8 cellular contexts compared by ENCODE assay signal in the genomic region with DNA sequence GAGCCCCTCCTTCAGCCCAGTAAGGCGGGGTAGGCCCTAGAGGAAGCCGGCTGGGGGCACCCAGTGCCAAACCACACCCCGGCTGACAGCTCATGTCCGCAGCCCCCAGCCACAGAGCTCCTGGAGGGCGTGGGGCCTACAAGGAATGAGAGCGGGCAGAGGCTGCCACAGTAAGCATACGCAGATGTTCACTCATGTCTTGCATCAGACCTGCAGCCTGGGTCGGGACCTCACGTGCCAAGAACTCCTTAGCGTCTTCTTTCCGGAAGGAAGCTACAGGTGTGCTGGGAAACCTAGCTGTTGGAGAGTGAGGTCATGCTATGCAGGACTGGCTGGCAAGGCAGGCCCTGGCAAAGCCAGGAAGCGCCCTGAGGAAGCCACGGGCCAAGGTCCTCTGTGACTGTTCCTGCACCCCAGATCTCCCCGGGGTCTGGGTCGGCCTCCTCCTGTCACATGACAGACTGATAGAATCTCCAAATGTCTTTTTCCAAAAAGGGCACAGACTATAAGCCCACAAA. TPM values are rescaled to one million over a fixed set of nuclear protein-coding genes. Genes with fewer than 3 reads are reported as not detected.
DNase-seq lines count a peak whose midpoint lies in the region; ATAC-seq and TF ChIP-seq lines count a peak whose summit lies in the region.

No MANE protein-coding gene starts in this region.

- DNase-seq in KBM-7 = peak; percentile 71
- no peak for DNase-seq in kidney epithelial cell (ENCODE audit: low read depth)
- peak; percentile 68 for DNase-seq in transverse colon
- no peak for DNase-seq in NCI-H2081 treated with DMSO at 0.1 percent for 48 hours (lab: John Stamatoyannopoulos, UW)

- intact Hi-C loops in transverse colon (cut with DNase I; ENCODE audit: low total_unique reads) = loop anchor here (10.0 kb wide), 1 partner anchor 227 kb away; a partner anchor contains a TSS

- peaks cover 39% of the 10 kb centered on the region for H3K4me1 Mint-ChIP-seq in activated naive CD8-positive, alpha-beta T cell (ENCODE audit: low read depth)

- H3K27me3 Mint-ChIP-seq in activated naive CD8-positive, alpha-beta T cell = no peaks in the 10 kb centered on the region

- TF ChIP-seq POLR2A in transverse colon (IDR thresholded peaks at IDR 0.05) = peak; percentile 52

- in situ Hi-C loops in KBM-7 (cut with MboI; ENCODE audit: low pct_unique_long_range_greater_than_20kb, low sequenced_read_pairs) (no loop called here), transverse colon (cut with MboI; ENCODE audit: low pct_ligation_motif_present in 1 of 4, low pct_unique_long_range_greater_than_20kb in 1 of 4, low sequenced_read_pairs in 3 of 4) (loop anchor here in 1 of 4 donors (25.0 kb wide), 1 partner anchor 129 kb away; a partner anchor contains a TSS)

- peak overlapping the region; percentile 99 for H3K27ac ChIP-seq in C4-2B
- H3K27ac ChIP-seq in transverse colon = peak overlapping the region; percentile 93 to 98 (median 94)

- H3K4me1 ChIP-seq in transverse colon = peaks cover 36 to 57% (median 49%) of the 10 kb centered on the region in 4 donors

- H3K27ac Mint-ChIP-seq in activated naive CD8-positive, alpha-beta T cell = peak overlapping the region; percentile 90

- H3K36me3 Mint-ChIP-seq in activated naive CD8-positive, alpha-beta T cell = peaks cover 3% of the 10 kb centered on the region

- TF ChIP-seq EP300 in transverse colon (IDR thresholded peaks at IDR 0.05; ENCODE audit: low read depth) = no peak

- no peak for ATAC-seq in activated CD4-positive, CD25-positive, alpha-beta regulatory T cell treated with anti-CD3 and anti-CD28 coated beads, Interleukin-2, amount 50 U/mL, for 24 hours
- no peak for ATAC-seq in GM21576 (IDR thresholded peaks at IDR 0.05; ENCODE audit: unreplicated experiment)

- no peaks in the 10 kb centered on the region for H3K27me3 ChIP-seq in kidney epithelial cell (ENCODE audit: control insufficient read depth, insufficient read depth, low read length)
- H3K27me3 ChIP-seq in transverse colon = no peaks in the 10 kb centered on the region

- WGBS in transverse colon (ENCODE audit: low coverage in 1 of 2), 2 donors = 11 to 32% methylated on average over 4 to 15 of the region's 15 CpGs

- no peaks in the 10 kb centered on the region for H3K9me3 Mint-ChIP-seq in activated naive CD8-positive, alpha-beta T cell (ENCODE audit: low read depth)

- H3K4me3 ChIP-seq in kidney epithelial cell (ENCODE audit: low read depth, low read length) = peak overlapping the region; percentile 74
- H3K4me3 ChIP-seq in transverse colon = peak overlapping the region in 3 of 4 donors; percentile 78 to 98 (median 82)

- H3K9me3 ChIP-seq in transverse colon = no peaks in the 10 kb centered on the region

- peak overlapping the region; percentile 93 for H3K4me3 Mint-ChIP-seq in activated naive CD8-positive, alpha-beta T cell

- TF ChIP-seq CTCF in C4-2B (conservative IDR thresholded peaks at IDR 0.05) (no peak), kidney epithelial cell (IDR thresholded peaks at IDR 0.05; ENCODE audit: insufficient read depth, low read length, poor library complexity, severe bottlenecking) (no peak), transverse colon (IDR thresholded peaks at IDR 0.05) (no peak)

- H3K36me3 ChIP-seq in kidney epithelial cell (ENCODE audit: control insufficient read depth, insufficient read depth, low read length) = peaks cover 1% of the 10 kb centered on the region
- no peaks in the 10 kb centered on the region for H3K36me3 ChIP-seq in transverse colon

RNA-seq across cellular contexts. Expression of a gene that starts 1.6 kb away (rescaled TPM):
- total RNA-seq in kidney epithelial cell = 48.1 and 57.7 TPM in 2 replicates
- 100 to 1,000 TPM in 1 of 4 donors, 10 to 100 TPM in 3; 28.3 to 145 (median 42.0) TPM for total RNA-seq in transverse colon

RNA-seq across cellular contexts. Expression of a gene that starts 11.5 kb away (rescaled TPM):
- total RNA-seq in kidney epithelial cell = not detected in 2 replicates
- total RNA-seq in transverse colon = under 1 TPM in 1 of 4 donors, not detected in 3; 0.41 TPM

RNA-seq across cellular contexts. Expression of a gene that starts 18.3 kb away (rescaled TPM):
- total RNA-seq in kidney epithelial cell = 11.3 and 20.1 TPM in 2 replicates
- total RNA-seq in transverse colon = 1 to 10 TPM in 3 of 4 donors, not detected in 1; 2.7 to 4.8 (median 2.9) TPM

RNA-seq across cellular contexts. Expression of a gene that starts 18.6 kb away (rescaled TPM):
- total RNA-seq in kidney epithelial cell (27.5 and 46.3 TPM in 2 replicates), transverse colon (10 to 100 TPM in 3 of 4 donors, 1 to 10 TPM in 1; 3.7 to 61.9 (median 29.8) TPM)

RNA-seq across cellular contexts. Expression of a gene that starts 24.1 kb away (rescaled TPM):
- total RNA-seq in kidney epithelial cell = 30.2 and 32.7 TPM in 2 replicates
- total RNA-seq in transverse colon = 100 to 1,000 TPM in 1 of 4 donors, 10 to 100 TPM in 3; 29.9 to 117 (median 64.3) TPM

Comparison
In these comparisons a context has a peak if more than half of its experiments do, and no peak if none do; other contexts are left out.
1. DNase-seq: peak in KBM-7 (single experiment) and transverse colon (single experiment); none in kidney epithelial cell (single experiment) and NCI-H2081 treated with DMSO at 0.1 percent for 48 hours (single experiment).